In genomic region chr7:2248984-2249694, GRCh38 we compare ENCODE assay signal across 8 cellular contexts. TPM values are rescaled to one million over a fixed set of nuclear protein-coding genes. Genes with fewer than 3 reads are reported as not detected.
DNase-seq lines count a peak whose midpoint lies in the region; ATAC-seq and TF ChIP-seq lines count a peak whose summit lies in the region.

No MANE protein-coding gene starts in this region.

- peak overlapping the region; percentile 53 for H3K27ac Mint-ChIP-seq in T-helper 2 cell treated with Interferon-gamma antibody and Interleukin-4, amounts not matched to agents 5 μg/mL and 100 μg/mL, for 36 hours

- peak; percentile 55 for ATAC-seq in HG03095 (IDR thresholded peaks at IDR 0.05; ENCODE audit: unreplicated experiment)
- peak; percentile 52 to 78 (median 66) for ATAC-seq in psoas muscle
- no peak for ATAC-seq in GM18519 (IDR thresholded peaks at IDR 0.05; ENCODE audit: low FRiP score, unreplicated experiment)
- no peak for ATAC-seq in HG03565 (IDR thresholded peaks at IDR 0.05; ENCODE audit: unreplicated experiment)

- H3K4me1 ChIP-seq in psoas muscle: no peaks in the 10 kb centered on the region

- 41 to 47% (median 46%) methylated on average over 21 to 24 of the region's 24 CpGs for WGBS in psoas muscle, 3 donors

- H3K36me3 ChIP-seq in psoas muscle (ENCODE audit: insufficient read depth in 1 of 2, low read depth in 1 of 2): peaks cover 0 to 3% of the 10 kb centered on the region in 2 donors

- peak overlapping the region; percentile 80 for H3K4me3 Mint-ChIP-seq in T-helper 2 cell treated with Interferon-gamma antibody and Interleukin-4, amounts not matched to agents 5 μg/mL and 100 μg/mL, for 36 hours

- DNase-seq in GM03348 (ENCODE audit: low spot score): peak; percentile 96
- peak; percentile 47 for DNase-seq in T-helper 2 cell treated with Interferon-gamma antibody and Interleukin-4, amounts not matched to agents 5 μg/mL and 100 μg/mL, for 36 hours (ENCODE audit: low spot score)
- DNase-seq in fibroblast of the conjunctiva (ENCODE audit: low read depth): peak; percentile 87
- DNase-seq in psoas muscle: peak; percentile 70 to 80
- DNase-seq in NCI-H2196 treated with DMSO at 0.1 percent for 48 hours (lab: John Stamatoyannopoulos, UW; ENCODE audit: unreplicated experiment): no peak

- H3K27me3 Mint-ChIP-seq in T-helper 2 cell treated with Interferon-gamma antibody and Interleukin-4, amounts not matched to agents 5 μg/mL and 100 μg/mL, for 36 hours (ENCODE audit: low read depth): no peaks in the 10 kb centered on the region

- peaks cover 22% of the 10 kb centered on the region for H3K4me1 Mint-ChIP-seq in T-helper 2 cell treated with Interferon-gamma antibody and Interleukin-4, amounts not matched to agents 5 μg/mL and 100 μg/mL, for 36 hours (ENCODE audit: low read depth)

- H3K4me3 ChIP-seq in psoas muscle: no peak overlapping the region

- H3K9me3 ChIP-seq in psoas muscle: no peaks in the 10 kb centered on the region

- H3K36me3 Mint-ChIP-seq in T-helper 2 cell treated with Interferon-gamma antibody and Interleukin-4, amounts not matched to agents 5 μg/mL and 100 μg/mL, for 36 hours (ENCODE audit: low read depth): peaks cover 13% of the 10 kb centered on the region

- intact Hi-C loops in psoas muscle (cut with DNase I): loop anchor here in 1 of 2 donors (5.0 kb wide), 1 partner anchor 103 kb away; the partner anchor contains the start of gene EIF3B

- no peaks in the 10 kb centered on the region for H3K9me3 Mint-ChIP-seq in T-helper 2 cell treated with Interferon-gamma antibody and Interleukin-4, amounts not matched to agents 5 μg/mL and 100 μg/mL, for 36 hours

- no peaks in the 10 kb centered on the region for H3K27me3 ChIP-seq in psoas muscle (ENCODE audit: insufficient read depth in 3 of 3, low read length in 2 of 3)

- no peak overlapping the region for H3K27ac ChIP-seq in psoas muscle

- no peak for TF ChIP-seq CTCF in psoas muscle (IDR thresholded peaks at IDR 0.05)

RNA-seq across cellular contexts. Expression of gene NUDT1, which starts 7.1 kb away (rescaled TPM):
- 10 to 100 TPM in 2 of 4 donors, 1 to 10 TPM in 2; 5.6 to 12.4 (median 8.4) TPM for total RNA-seq in psoas muscle
- polyA plus RNA-seq in psoas muscle: 10 to 100 TPM; 13.6 to 29.2 (median 19.1) TPM

RNA-seq across cellular contexts. Expression of gene MRM2, which starts 7.1 kb away (rescaled TPM):
- 10 to 100 TPM; 15.9 to 21.9 (median 18.4) TPM for total RNA-seq in psoas muscle
- polyA plus RNA-seq in psoas muscle: 10 to 100 TPM; 21.6 to 53.0 (median 41.1) TPM

RNA-seq across cellular contexts. Expression of gene MAD1L1, which starts 16.4 kb away (rescaled TPM):
- 10 to 100 TPM; 11.8 to 16.4 (median 15.3) TPM for total RNA-seq in psoas muscle
- polyA plus RNA-seq in psoas muscle: 10 to 100 TPM; 11.7 to 17.5 (median 17.5) TPM

Comparison
In these comparisons a context has a peak if more than half of its experiments do, and no peak if none do; other contexts are left out.
1. ATAC-seq: peak in HG03095 (single experiment) and psoas muscle (4 of 4); none in GM18519 (single experiment) and HG03565 (single experiment).